Comparison of ENCODE assay signal across 23 cellular contexts in the genomic region with DNA sequence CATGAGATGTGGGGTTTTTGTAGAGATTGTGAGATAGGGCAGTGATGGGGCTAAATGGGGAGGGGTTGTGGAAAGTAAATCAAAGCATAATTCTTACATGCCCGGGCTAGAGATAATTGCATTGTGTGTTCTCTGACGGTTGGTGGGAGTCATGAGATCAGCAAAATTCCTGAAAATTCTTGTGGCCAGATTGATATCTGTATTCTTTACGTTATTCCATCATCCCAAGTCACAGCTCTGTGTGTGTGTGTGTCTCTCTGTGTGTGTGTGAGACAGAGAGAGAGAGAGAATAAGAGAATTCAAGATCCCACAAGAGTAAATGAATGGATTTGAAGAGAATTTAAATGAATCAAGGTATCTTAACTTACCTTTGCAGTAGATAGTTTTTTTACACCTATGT.
"Had no signal": no experiment of that assay in that cellular context is flagged by ENCODE, and none has a peak within 500 bp of the region (broad histone marks: within the 10 kb centered on the region; RNA-seq: fewer than 3 reads in every experiment).

No MANE protein-coding gene starts in this region.

- H3K4me3 ChIP-seq: breast epithelium, left ventricle myocardium inferior, lung, right atrium auricular region, suprapubic skin, tibial nerve had no signal

- H3K9me3 ChIP-seq: breast epithelium, suprapubic skin had no signal

- H3K36me3 ChIP-seq: breast epithelium, left ventricle myocardium inferior, right atrium auricular region, suprapubic skin, tibial nerve had no signal

- H3K4me1 Mint-ChIP-seq: activated CD4-positive, alpha-beta T cell treated with anti-CD3 and anti-CD28 coated beads, Interleukin-2, amount 10 ng/mL, durations not matched to agents 24 days and 14 days; activated naive CD4-positive, alpha-beta T cell treated with anti-CD3 and anti-CD28 coated beads, Interleukin-2, amount 10 ng/mL, durations not matched to agents 7 days and 5 days; activated naive CD8-positive, alpha-beta T cell treated with anti-CD3 and anti-CD28 coated beads, Interleukin-2, amount 10 ng/mL, durations not matched to agents 7 days and 5 days had no signal

- H3K27ac Mint-ChIP-seq: activated CD4-positive, alpha-beta memory T cell treated with anti-CD3 and anti-CD28 coated beads for 36 hours; activated CD4-positive, alpha-beta T cell treated with anti-CD3 and anti-CD28 coated beads, Interleukin-2, amount 10 ng/mL, durations not matched to agents 24 days and 14 days; activated naive CD4-positive, alpha-beta T cell treated with anti-CD3 and anti-CD28 coated beads, Interleukin-2, amount 10 ng/mL, durations not matched to agents 7 days and 5 days; activated naive CD8-positive, alpha-beta T cell treated with anti-CD3 and anti-CD28 coated beads, Interleukin-2, amount 10 ng/mL, durations not matched to agents 7 days and 5 days; activated T-helper 1 cell treated with anti-CD3 and anti-CD28 coated beads, Interleukin-12 subunit alpha, Interleukin-12 subunit beta, Interleukin-2, Interleukin-4 antibody, amounts not matched to agents 30 ng/mL and 10 ng/mL and 1 ng/mL, durations not matched to agents 14 hours and 24 hours and 36 hours; naive B cell had no signal

- DNase-seq: activated CD4-positive, alpha-beta memory T cell treated with anti-CD3 and anti-CD28 coated beads for 36 hours; activated CD4-positive, alpha-beta T cell treated with anti-CD3 and anti-CD28 coated beads, Interleukin-2, amount 10 ng/mL, durations not matched to agents 24 days and 14 days; activated CD4-positive, CD25-positive, alpha-beta regulatory T cell treated with anti-CD3 and anti-CD28 coated beads, Interleukin-2, amount 50 U/mL, for 72 hours; activated CD8-positive, alpha-beta memory T cell treated with anti-CD3 and anti-CD28 coated beads, Interleukin-2, amount 50 U/mL, for 4 hours; activated gamma-delta T cell; activated naive CD4-positive, alpha-beta T cell treated with anti-CD3 and anti-CD28 coated beads, Interleukin-2, amount 10 ng/mL, durations not matched to agents 7 days and 5 days; activated naive CD8-positive, alpha-beta T cell treated with anti-CD3 and anti-CD28 coated beads, Interleukin-2, amount 10 ng/mL, durations not matched to agents 7 days and 5 days; activated T-cell treated with anti-CD3 and anti-CD28 coated beads, Interleukin-2, amount 50 U/mL, for 1 hour; amygdala; central memory CD4-positive, alpha-beta T cell; glutamatergic neuron; left ventricle myocardium inferior; naive B cell; nucleus accumbens; stimulated activated naive CD4-positive, alpha-beta T cell; SW 1271; T-helper 2 cell had no signal

- H3K9me3 Mint-ChIP-seq: activated CD4-positive, alpha-beta memory T cell treated with anti-CD3 and anti-CD28 coated beads for 36 hours; activated CD4-positive, alpha-beta T cell treated with anti-CD3 and anti-CD28 coated beads, Interleukin-2, amount 10 ng/mL, durations not matched to agents 24 days and 14 days; activated T-helper 1 cell treated with anti-CD3 and anti-CD28 coated beads, Interleukin-12 subunit alpha, Interleukin-12 subunit beta, Interleukin-2, Interleukin-4 antibody, amounts not matched to agents 30 ng/mL and 10 ng/mL and 1 ng/mL, durations not matched to agents 14 hours and 24 hours and 36 hours had no signal

- H3K27me3 ChIP-seq: breast epithelium, right atrium auricular region, suprapubic skin, tibial nerve had no signal

- H3K4me1 ChIP-seq: breast epithelium, left ventricle myocardium inferior, right atrium auricular region had no signal

- H3K36me3 Mint-ChIP-seq: activated CD4-positive, alpha-beta memory T cell treated with anti-CD3 and anti-CD28 coated beads for 36 hours; activated naive CD4-positive, alpha-beta T cell treated with anti-CD3 and anti-CD28 coated beads, Interleukin-2, amount 10 ng/mL, durations not matched to agents 7 days and 5 days; activated naive CD8-positive, alpha-beta T cell treated with anti-CD3 and anti-CD28 coated beads, Interleukin-2, amount 10 ng/mL, durations not matched to agents 7 days and 5 days had no signal

- H3K27ac ChIP-seq: breast epithelium, left ventricle myocardium inferior, right atrium auricular region, suprapubic skin, tibial nerve had no signal

- H3K4me3 Mint-ChIP-seq: activated CD4-positive, alpha-beta memory T cell treated with anti-CD3 and anti-CD28 coated beads for 36 hours; activated CD4-positive, alpha-beta T cell treated with anti-CD3 and anti-CD28 coated beads, Interleukin-2, amount 10 ng/mL, durations not matched to agents 24 days and 14 days; activated naive CD4-positive, alpha-beta T cell treated with anti-CD3 and anti-CD28 coated beads, Interleukin-2, amount 10 ng/mL, durations not matched to agents 7 days and 5 days; activated naive CD8-positive, alpha-beta T cell treated with anti-CD3 and anti-CD28 coated beads, Interleukin-2, amount 10 ng/mL, durations not matched to agents 7 days and 5 days; activated T-helper 1 cell treated with anti-CD3 and anti-CD28 coated beads, Interleukin-12 subunit alpha, Interleukin-12 subunit beta, Interleukin-2, Interleukin-4 antibody, amounts not matched to agents 30 ng/mL and 10 ng/mL and 1 ng/mL, durations not matched to agents 14 hours and 24 hours and 36 hours; naive B cell had no signal
